Comparison of ENCODE assay signal across 7 cellular contexts in genomic region chr2:238970553-238971081, GRCh38.
DNase-seq lines count a peak whose midpoint lies in the region; ATAC-seq and TF ChIP-seq lines count a peak whose summit lies in the region.

No MANE protein-coding gene starts in this region.

- no peaks in the 10 kb centered on the region for H4K20me1 ChIP-seq in OCI-LY3 (ENCODE audit: insufficient read depth, low read length)

- H3K27ac ChIP-seq in OCI-LY3 (ENCODE audit: low read length) = no peak overlapping the region

- no peak overlapping the region for H3K9ac ChIP-seq in OCI-LY3 (ENCODE audit: low read length)

- no peaks in the 10 kb centered on the region for H3K9me3 ChIP-seq in OCI-LY3 (ENCODE audit: insufficient read depth, low read length)

- 0 out of 2 replicates have a peak overlapping the region, but pooled peaks have one; percentile 5 for H3K27ac Mint-ChIP-seq in HFFc6
- no peak overlapping the region for H3K27ac Mint-ChIP-seq in activated T-helper 17 cell treated with anti-CD3 and anti-CD28 coated beads, Interleukin-2, amount 50 U/mL, for 72 hours

- H3K4me1 ChIP-seq in OCI-LY3 (ENCODE audit: low read length) = no peaks in the 10 kb centered on the region

- H3K4me2 ChIP-seq in OCI-LY3 (ENCODE audit: low read length) = no peak overlapping the region

- H3K36me3 Mint-ChIP-seq in HFFc6 (ENCODE audit: low read depth) = no peaks in the 10 kb centered on the region; the same call in 1 of the 2 replicates
- no peaks in the 10 kb centered on the region for H3K36me3 Mint-ChIP-seq in activated T-helper 17 cell treated with anti-CD3 and anti-CD28 coated beads, Interleukin-2, amount 50 U/mL, for 72 hours (ENCODE audit: low read depth)

- peak; percentile 72 for ATAC-seq in activated T-helper 17 cell treated with anti-CD3 and anti-CD28 coated beads, Interleukin-2, amount 50 U/mL, for 72 hours (replicated peaks)

- peaks cover 47% of the 10 kb centered on the region for H3K4me1 Mint-ChIP-seq in HFFc6 (ENCODE audit: low read depth)
- H3K4me1 Mint-ChIP-seq in activated T-helper 17 cell treated with anti-CD3 and anti-CD28 coated beads, Interleukin-2, amount 50 U/mL, for 72 hours = no peaks in the 10 kb centered on the region

- H3K9me3 Mint-ChIP-seq in HFFc6 = no peaks in the 10 kb centered on the region
- peaks cover 8% of the 10 kb centered on the region for H3K9me3 Mint-ChIP-seq in activated T-helper 17 cell treated with anti-CD3 and anti-CD28 coated beads, Interleukin-2, amount 50 U/mL, for 72 hours

- no peaks in the 10 kb centered on the region for H3K27me3 ChIP-seq in OCI-LY3 (ENCODE audit: low read depth, low read length)

- no peak overlapping the region for H2AFZ ChIP-seq in OCI-LY3 (ENCODE audit: low read depth, low read length)

- peaks cover 3% of the 10 kb centered on the region for H3K27me3 Mint-ChIP-seq in HFFc6 (ENCODE audit: insufficient read depth)
- peaks cover 27% of the 10 kb centered on the region for H3K27me3 Mint-ChIP-seq in activated T-helper 17 cell treated with anti-CD3 and anti-CD28 coated beads, Interleukin-2, amount 50 U/mL, for 72 hours

- H3K4me3 ChIP-seq in OCI-LY3 (ENCODE audit: low read length) = no peak overlapping the region

- no peak overlapping the region for H3K4me3 Mint-ChIP-seq in HFFc6
- no peak overlapping the region for H3K4me3 Mint-ChIP-seq in activated T-helper 17 cell treated with anti-CD3 and anti-CD28 coated beads, Interleukin-2, amount 50 U/mL, for 72 hours

- no peaks in the 10 kb centered on the region for H3K36me3 ChIP-seq in OCI-LY3 (replicated peaks; ENCODE audit: low read depth, low read length)

- no peaks in the 10 kb centered on the region for H3K79me2 ChIP-seq in OCI-LY3 (ENCODE audit: low read length)

- DNase-seq in GM03348 (ENCODE audit: low spot score) (peak; percentile 90), HFFc6 (peak; percentile 43), glomerular visceral epithelial cell (ENCODE audit: extremely low spot score) (peak; percentile 63), pons (ENCODE audit: low spot score) (peak; percentile 39), NCI-H2107 (lab: John Stamatoyannopoulos, UW) (no peak)

- TF ChIP-seq CTCF in HFFc6 (IDR thresholded peaks at IDR 0.05) (peak; percentile 100), OCI-LY3 (IDR thresholded peaks at IDR 0.05; ENCODE audit: low read depth, low read length) (peak; percentile 76)
